Comparison of ENCODE assay signal across 8 cellular contexts in genomic region chr16:67028555-67029248, GRCh38. TPM values are rescaled to one million over a fixed set of nuclear protein-coding genes. Genes with fewer than 3 reads are reported as not detected.
DNase-seq lines count a peak whose midpoint lies in the region; ATAC-seq, FAIRE-seq and TF ChIP-seq lines count a peak whose summit lies in the region.

CBFB (plus strand) TSS chr16:67029149; CDS start chr16:67029408, 259 bp downstream.

- H3K27ac ChIP-seq in SU-DHL-6 (ENCODE audit: low read depth, low read length) (peak within 1 kb of the TSS; percentile 81), pancreas (peak within 1 kb of the TSS; percentile 91 to 96 (median 95)), thyroid gland (peak within 1 kb of the TSS; percentile 97 to 99 (median 98))

- peak; percentile 1 for TF ChIP-seq CTCF in GM10266 (IDR thresholded peaks at IDR 0.05; ENCODE audit: control insufficient read depth, insufficient read depth, low read depth, missing control alignments)
- TF ChIP-seq CTCF in SU-DHL-6 (IDR thresholded peaks at IDR 0.05; ENCODE audit: insufficient read depth, low read length, poor library complexity, severe bottlenecking) = no peak
- no peak for TF ChIP-seq CTCF in pancreas (IDR thresholded peaks at IDR 0.05)
- peak in 2 of 6 experiments; percentile 13 to 22 for TF ChIP-seq CTCF in thyroid gland (IDR thresholded peaks at IDR 0.05)

- peak within 1 kb of the TSS; percentile 88 for H3K4me3 Mint-ChIP-seq in activated naive CD8-positive, alpha-beta T cell treated with anti-CD3 and anti-CD28 coated beads, Interleukin-2, amount 10 ng/mL, durations not matched to agents 7 days and 5 days

- peak within 1 kb of the TSS; percentile 91 for H2AFZ ChIP-seq in SU-DHL-6 (ENCODE audit: low read depth, low read length, severe bottlenecking)

- H3K9me3 Mint-ChIP-seq in activated naive CD8-positive, alpha-beta T cell treated with anti-CD3 and anti-CD28 coated beads, Interleukin-2, amount 10 ng/mL, durations not matched to agents 7 days and 5 days = no peaks in the 10 kb centered on the region

- H3K4me1 ChIP-seq in pancreas (peaks cover 0 to 17% (median 0%) of the 10 kb centered on the region in 3 donors), thyroid gland (peaks cover 12 to 31% of the 10 kb centered on the region in 2 donors)

- FAIRE-seq in pancreas (lab: Jason Lieb, UNC) = no peak

- H3K79me2 ChIP-seq in SU-DHL-6 (ENCODE audit: insufficient read depth, low read length) = peaks cover 46% of the 10 kb centered on the region

- H3K27me3 Mint-ChIP-seq in activated naive CD8-positive, alpha-beta T cell treated with anti-CD3 and anti-CD28 coated beads, Interleukin-2, amount 10 ng/mL, durations not matched to agents 7 days and 5 days = no peaks in the 10 kb centered on the region

- H3K4me1 Mint-ChIP-seq in activated naive CD8-positive, alpha-beta T cell treated with anti-CD3 and anti-CD28 coated beads, Interleukin-2, amount 10 ng/mL, durations not matched to agents 7 days and 5 days = peaks cover 44% of the 10 kb centered on the region

- peak within 1 kb of the TSS; percentile 92 for H3K27ac Mint-ChIP-seq in activated naive CD8-positive, alpha-beta T cell treated with anti-CD3 and anti-CD28 coated beads, Interleukin-2, amount 10 ng/mL, durations not matched to agents 7 days and 5 days

- TF ChIP-seq POLR2A in thyroid gland (IDR thresholded peaks at IDR 0.05) = peak in 1 of 2 donors; percentile 82

- H3K27me3 ChIP-seq in SU-DHL-6 (ENCODE audit: low read length) (no peaks in the 10 kb centered on the region), pancreas (no peaks in the 10 kb centered on the region), thyroid gland (no peaks in the 10 kb centered on the region)

- ATAC-seq in HG02571 (IDR thresholded peaks at IDR 0.05; ENCODE audit: unreplicated experiment) (peak; percentile 71), Right ventricle myocardium inferior (peak; percentile 95), pancreas (peak; percentile 93 to 96 (median 94))
- peak; percentile 93 for ATAC-seq in activated naive CD8-positive, alpha-beta T cell treated with anti-CD3 and anti-CD28 coated beads, Interleukin-2, amount 10 ng/mL, durations not matched to agents 7 days and 5 days (ENCODE audit: low read depth)

- 0 out of 2 replicates have a peak, but pooled peaks cover 5% of the 10 kb centered on the region for H3K36me3 ChIP-seq in SU-DHL-6 (ENCODE audit: low read length)
- no peaks in the 10 kb centered on the region for H3K36me3 ChIP-seq in pancreas
- no peaks in the 10 kb centered on the region for H3K36me3 ChIP-seq in thyroid gland

- H3K4me2 ChIP-seq in SU-DHL-6 (ENCODE audit: low read depth, low read length, poor library complexity, severe bottlenecking) = peak within 1 kb of the TSS; percentile 98

- intact Hi-C loops in Right ventricle myocardium inferior (cut with DNase I) (loop anchor here (5.0 kb wide), 2 partner anchors 79 to 129 kb away; partner anchors contain the start of genes FBXL8, PHAF1 and TRADD), pancreas (cut with DNase I) (no loop called here), thyroid gland (cut with DNase I) (loop anchor here (5.0 kb wide), 1 partner anchor 124 kb away; the partner anchor contains the start of gene B3GNT9)

- peak within 1 kb of the TSS; percentile 99 for H3K9ac ChIP-seq in SU-DHL-6 (ENCODE audit: low read length)

- 0 to 1% methylated on average over 33 to 70 of the region's 73 CpGs for WGBS in pancreas, 2 donors
- 0 to 2% methylated on average over 7 to 11 of the region's 73 CpGs for WGBS in thyroid gland, 2 donors

- H3K9me3 ChIP-seq in SU-DHL-6 (ENCODE audit: insufficient read depth, low read length) (no peaks in the 10 kb centered on the region), pancreas (no peaks in the 10 kb centered on the region), thyroid gland (no peaks in the 10 kb centered on the region)

- 0 out of 2 replicates have a peak, but pooled peaks cover 8% of the 10 kb centered on the region for H4K20me1 ChIP-seq in SU-DHL-6 (ENCODE audit: low read depth, low read length)

- POLR2A ChIA-PET in activated naive CD8-positive, alpha-beta T cell treated with anti-CD3 and anti-CD28 coated beads, Interleukin-2, amount 10 ng/mL, durations not matched to agents 7 days and 5 days (lab: Charles Lee) = interaction anchor here (0.6 to 7.2 kb wide), 20 partner anchors 10 to 1819 kb away, joined by 3 to 71 read pairs (median 4); partner anchors contain the start of genes B3GNT9, FBXL8, FHOD1 and PDP2

- H3F3A ChIP-seq in SU-DHL-6 (ENCODE audit: insufficient read depth) = peaks cover 7% of the 10 kb centered on the region

- H3K4me3 ChIP-seq in SU-DHL-6 (ENCODE audit: insufficient read depth, low read length, poor library complexity, severe bottlenecking) (peak within 1 kb of the TSS; percentile 98), pancreas (peak within 1 kb of the TSS; percentile 78 to 97 (median 89)), thyroid gland (replicated peaks in 1 of 3) (peak within 1 kb of the TSS; percentile 74 to 80 (median 76))

- no peaks in the 10 kb centered on the region for H3K9me2 ChIP-seq in SU-DHL-6 (replicated peaks; ENCODE audit: insufficient read depth, low read length)

- H3K36me3 Mint-ChIP-seq in activated naive CD8-positive, alpha-beta T cell treated with anti-CD3 and anti-CD28 coated beads, Interleukin-2, amount 10 ng/mL, durations not matched to agents 7 days and 5 days = peaks cover 28% of the 10 kb centered on the region

- peak; percentile 98 for DNase-seq in GM10266 (ENCODE audit: extremely low spot score)
- peak; percentile 89 for DNase-seq in NCI-H1092 treated with DMSO at 0.1 percent for 48 hours (lab: John Stamatoyannopoulos, UW)
- peak; percentile 97 for DNase-seq in activated naive CD8-positive, alpha-beta T cell treated with anti-CD3 and anti-CD28 coated beads, Interleukin-2, amount 10 ng/mL, durations not matched to agents 7 days and 5 days
- peak; percentile 97 for DNase-seq in Right ventricle myocardium inferior (ENCODE audit: missing footprints)
- peak; percentile 92 to 97 (median 93) for DNase-seq in pancreas
- DNase-seq in thyroid gland = peak; percentile 90 to 93

RNA-seq across cellular contexts. Expression of gene CBFB, which starts in this region (rescaled TPM):
- total RNA-seq in activated naive CD8-positive, alpha-beta T cell treated with anti-CD3 and anti-CD28 coated beads, Interleukin-2, amount 10 ng/mL, durations not matched to agents 7 days and 5 days = 100 to 1,000 TPM; 193 to 198 TPM
- 22.0 TPM for total RNA-seq in Right ventricle myocardium inferior
- total RNA-seq in pancreas = 10 to 100 TPM; 13.1 to 27.0 (median 20.1) TPM
- polyA plus RNA-seq in pancreas = 10 to 100 TPM; 11.5 to 19.7 TPM
- total RNA-seq in thyroid gland = 10 to 100 TPM; 31.0 to 60.0 (median 41.5) TPM

Comparison
In these comparisons a context has a peak if more than half of its experiments do, and no peak if none do; other contexts are left out.
1. Peak in every context shown above with its lines: DNase-seq, ATAC-seq, H3K4me3 ChIP-seq and H3K27ac ChIP-seq.
2. intact Hi-C loops: an anchor here in Right ventricle myocardium inferior (5.0 kb wide) and thyroid gland (5.0 kb wide); none called in pancreas.